8 cellular contexts compared by ENCODE assay signal in the genomic region with DNA sequence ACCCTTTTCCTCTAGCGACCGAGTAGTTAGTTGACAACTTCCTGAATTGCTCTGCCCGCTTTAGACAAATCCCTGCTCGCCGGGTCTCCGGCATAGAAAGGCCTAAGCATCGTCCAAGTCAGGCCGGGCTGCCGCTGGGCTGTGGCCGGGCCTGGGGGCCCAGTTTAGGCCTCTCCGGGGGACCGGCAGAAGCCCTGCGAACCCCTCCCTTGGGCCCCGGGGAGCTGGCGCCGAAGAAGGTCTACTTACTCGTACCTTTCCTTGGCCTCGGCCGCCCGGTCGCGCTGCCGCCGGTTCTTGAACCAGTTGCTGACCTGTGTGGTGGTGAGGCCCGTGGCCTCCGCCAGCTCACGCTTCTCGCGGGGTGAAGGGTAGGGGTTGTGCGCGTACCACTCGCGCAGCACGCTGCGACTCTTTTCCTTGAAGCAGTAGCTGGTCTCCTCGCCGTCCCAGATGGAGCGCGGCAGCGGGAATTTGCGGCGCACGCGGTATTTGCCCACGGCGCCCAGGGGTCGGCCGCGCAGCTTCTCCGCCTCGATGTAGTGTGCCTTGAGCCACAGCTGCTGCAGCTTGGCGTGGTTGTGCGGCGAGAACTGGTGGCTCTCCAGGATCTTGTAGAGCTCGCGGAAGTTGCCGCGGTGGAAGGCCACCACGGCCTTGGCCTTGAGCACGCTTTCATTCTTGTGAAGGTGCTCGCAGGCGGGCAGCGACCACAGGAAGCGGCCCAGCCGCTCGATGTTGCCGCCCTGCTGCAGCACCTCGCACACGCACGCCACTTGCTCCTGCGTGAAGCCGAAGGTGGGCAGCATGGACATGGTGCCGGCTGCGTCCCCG. TPM values are rescaled to one million over a fixed set of nuclear protein-coding genes. Genes with fewer than 3 reads are reported as not detected.
DNase-seq lines count a peak whose midpoint lies in the region; ATAC-seq and TF ChIP-seq lines count a peak whose summit lies in the region.

No MANE protein-coding gene starts in this region.

- peaks cover 32% of the 10 kb centered on the region for H3K4me1 ChIP-seq in mammary epithelial cell (ENCODE audit: insufficient read depth, low read length)
- H3K4me1 ChIP-seq in mesodermal cell (ENCODE audit: control insufficient read depth, insufficient read depth, low read length, poor library complexity, severe bottlenecking), result peaks cover 8% of the 10 kb centered on the region

- WGBS in mammary epithelial cell (ENCODE audit: low coverage, missing lambda C conversion rate), result 71% methylated on average over 16 of the region's 75 CpGs
- 3% methylated on average over 64 to 67 of the region's 75 CpGs for WGBS in mesodermal cell (ENCODE audit: insufficient coverage in 2 of 2), 2 experiments

- intact Hi-C loops in mammary epithelial cell (cut with micrococcal nuclease), result loop anchor here (10.0 kb wide), 1 partner anchor 316 kb away; no protein-coding TSS in a partner anchor

- H3K27ac ChIP-seq in mammary epithelial cell (ENCODE audit: insufficient read depth, low read depth, low read length), result no peak overlapping the region
- H3K27ac ChIP-seq in mesodermal cell (ENCODE audit: low read depth, low read length, severe bottlenecking), result no peak overlapping the region

- DNase-seq in Daoy (ENCODE audit: low read depth), result peak; percentile 63
- peak; percentile 79 to 88 (median 82) for DNase-seq in NCI-H1417 (lab: John Stamatoyannopoulos, UW)
- DNase-seq in mammary epithelial cell, result no peak
- DNase-seq in iPS-NIHi7 (ENCODE audit: extremely low spot score), result no peak
- DNase-seq in SKM-1 treated with dmso at 0.1 percent for 144 hours (lab: John Stamatoyannopoulos, UW; ENCODE audit: unreplicated experiment), result no peak

- H3K4me2 ChIP-seq in mammary epithelial cell (ENCODE audit: insufficient read depth, low read depth, low read length), result peak overlapping the region; percentile 89

- CTCF ChIA-PET in mammary epithelial cell (lab: Charles Lee; ENCODE audit: low non-redundant PET), result no interaction called here

- H3K36me3 ChIP-seq in mammary epithelial cell (ENCODE audit: insufficient read depth, low read length) (no peaks in the 10 kb centered on the region), mesodermal cell (ENCODE audit: control insufficient read depth, insufficient read depth, low read length) (no peaks in the 10 kb centered on the region)

- no peak overlapping the region for H3K9ac ChIP-seq in mammary epithelial cell (ENCODE audit: insufficient read depth, low read length)

- no peaks in the 10 kb centered on the region for H3K9me3 ChIP-seq in mammary epithelial cell (replicated peaks; ENCODE audit: insufficient read depth, low read length)
- no peaks in the 10 kb centered on the region for H3K9me3 ChIP-seq in mesodermal cell (ENCODE audit: control insufficient read depth, low read length)

- ATAC-seq in GM18498 (IDR thresholded peaks at IDR 0.05; ENCODE audit: unreplicated experiment), result no peak
- ATAC-seq in GM19452 (IDR thresholded peaks at IDR 0.05; ENCODE audit: unreplicated experiment), result no peak

- BruUV-seq in mammary epithelial cell (replicated peaks; lab: Mats Ljungman, UMichigan), result no TSS peak

- no peaks in the 10 kb centered on the region for H3K79me2 ChIP-seq in mammary epithelial cell (ENCODE audit: insufficient read depth, low read length)

- no peak for TF ChIP-seq CTCF in mammary epithelial cell (conservative IDR thresholded peaks at IDR 0.05 in 1 of 2, IDR thresholded peaks at IDR 0.05 in 1 of 2; ENCODE audit: extremely low read depth in 1 of 2, insufficient read depth in 1 of 2, low read depth in 1 of 2, low read length in 2 of 2)

- peaks cover 49% of the 10 kb centered on the region for H3K27me3 ChIP-seq in mammary epithelial cell (ENCODE audit: insufficient read depth, low read length)

- peak overlapping the region in 1 of 3 experiments; percentile 46 for H3K4me3 ChIP-seq in mammary epithelial cell (replicated peaks in 1 of 3; ENCODE audit: insufficient read depth in 1 of 3, low read depth in 2 of 3, low read length in 3 of 3)
- H3K4me3 ChIP-seq in mesodermal cell (ENCODE audit: extremely low read depth, insufficient read depth, low read length, poor library complexity, severe bottlenecking), result peak overlapping the region; percentile 11

- dilution Hi-C loops in mammary epithelial cell (cut with HindIII; ENCODE audit: low sequenced_read_pairs), result no loop called here

- peak overlapping the region; percentile 72 for H2AFZ ChIP-seq in mammary epithelial cell (ENCODE audit: low read depth, low read length)

- H4K20me1 ChIP-seq in mammary epithelial cell (ENCODE audit: insufficient read depth, low read length), result no peaks in the 10 kb centered on the region

- in situ Hi-C loops in mammary epithelial cell (cut with MboI; ENCODE audit: low sequenced_read_pairs in 2 of 2), result no loop called here

RNA-seq across cellular contexts. Expression of a gene that starts 0.7 kb away (rescaled TPM):
- 11.4 and 12.2 TPM in 2 replicates for total RNA-seq in Daoy (2014; rRNA removed; shearing (Covaris generic))
- total RNA-seq in mammary epithelial cell, result not detected
- polyA plus RNA-seq in mammary epithelial cell, result 0.02 TPM
- not detected for polyA minus RNA-seq in mammary epithelial cell
- 0.33 TPM for polyA plus RNA-seq in mesodermal cell (2013, experiment 1 of 2)
- 0.20 TPM for polyA plus RNA-seq in mesodermal cell (2013, experiment 2 of 2)

Comparison
In these comparisons a context has a peak if more than half of its experiments do, and no peak if none do; other contexts are left out.
1. DNase-seq: peak in Daoy (single experiment) and NCI-H1417 (3 of 3); none in mammary epithelial cell (single experiment), iPS-NIHi7 (single experiment) and SKM-1 treated with dmso at 0.1 percent for 144 hours (single experiment).
2. RNA of a gene that starts 0.7 kb away (total RNA-seq): 11.4 to 12.2 TPM in Daoy; not detected in mammary epithelial cell; every median in the first group is over 10 times any median in the second.